ENCODE assay signal across 2 cellular contexts in the genomic region with DNA sequence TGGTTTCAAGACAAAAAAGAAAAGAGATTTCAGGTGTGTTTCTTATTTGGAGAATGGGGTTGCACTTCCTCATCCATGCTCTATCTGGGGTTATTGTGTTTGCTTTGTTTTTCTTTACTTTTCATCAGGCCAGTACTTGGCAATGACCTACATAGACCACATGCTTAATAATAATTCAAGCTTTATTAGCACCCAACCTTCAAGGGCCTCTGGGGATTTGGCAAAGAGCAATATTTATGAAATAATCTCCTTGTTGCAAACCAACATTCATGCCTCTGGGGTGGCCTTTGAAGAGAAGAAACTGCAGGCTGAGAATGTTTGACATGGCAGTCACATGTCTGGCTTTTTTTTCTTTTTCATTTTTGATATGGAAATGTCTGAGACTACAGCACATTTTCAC.
A peak's percentile ranks its signal among the peaks of the same experiment; 100 is the strongest.
TF ChIP-seq lines count a peak whose summit lies in the region.

No MANE protein-coding gene starts in this region.

TF ChIP-seq in GM12891, 5 proteins besides CTCF, POLR2A, EP300 and RAD21 (continued from another document):
- TF ChIP-seq POU2F2 (IDR thresholded peaks at IDR 0.05; ENCODE audit: low read depth, low read length): no peak

TF ChIP-seq in GM12878, 131 proteins besides CTCF, POLR2A, EP300 and RAD21 (continued from another document):
- TF ChIP-seq NFYA (IDR thresholded peaks at IDR 0.05; ENCODE audit: borderline replicate concordance, low read depth, low read length): no peak
- TF ChIP-seq, protein P1, sequence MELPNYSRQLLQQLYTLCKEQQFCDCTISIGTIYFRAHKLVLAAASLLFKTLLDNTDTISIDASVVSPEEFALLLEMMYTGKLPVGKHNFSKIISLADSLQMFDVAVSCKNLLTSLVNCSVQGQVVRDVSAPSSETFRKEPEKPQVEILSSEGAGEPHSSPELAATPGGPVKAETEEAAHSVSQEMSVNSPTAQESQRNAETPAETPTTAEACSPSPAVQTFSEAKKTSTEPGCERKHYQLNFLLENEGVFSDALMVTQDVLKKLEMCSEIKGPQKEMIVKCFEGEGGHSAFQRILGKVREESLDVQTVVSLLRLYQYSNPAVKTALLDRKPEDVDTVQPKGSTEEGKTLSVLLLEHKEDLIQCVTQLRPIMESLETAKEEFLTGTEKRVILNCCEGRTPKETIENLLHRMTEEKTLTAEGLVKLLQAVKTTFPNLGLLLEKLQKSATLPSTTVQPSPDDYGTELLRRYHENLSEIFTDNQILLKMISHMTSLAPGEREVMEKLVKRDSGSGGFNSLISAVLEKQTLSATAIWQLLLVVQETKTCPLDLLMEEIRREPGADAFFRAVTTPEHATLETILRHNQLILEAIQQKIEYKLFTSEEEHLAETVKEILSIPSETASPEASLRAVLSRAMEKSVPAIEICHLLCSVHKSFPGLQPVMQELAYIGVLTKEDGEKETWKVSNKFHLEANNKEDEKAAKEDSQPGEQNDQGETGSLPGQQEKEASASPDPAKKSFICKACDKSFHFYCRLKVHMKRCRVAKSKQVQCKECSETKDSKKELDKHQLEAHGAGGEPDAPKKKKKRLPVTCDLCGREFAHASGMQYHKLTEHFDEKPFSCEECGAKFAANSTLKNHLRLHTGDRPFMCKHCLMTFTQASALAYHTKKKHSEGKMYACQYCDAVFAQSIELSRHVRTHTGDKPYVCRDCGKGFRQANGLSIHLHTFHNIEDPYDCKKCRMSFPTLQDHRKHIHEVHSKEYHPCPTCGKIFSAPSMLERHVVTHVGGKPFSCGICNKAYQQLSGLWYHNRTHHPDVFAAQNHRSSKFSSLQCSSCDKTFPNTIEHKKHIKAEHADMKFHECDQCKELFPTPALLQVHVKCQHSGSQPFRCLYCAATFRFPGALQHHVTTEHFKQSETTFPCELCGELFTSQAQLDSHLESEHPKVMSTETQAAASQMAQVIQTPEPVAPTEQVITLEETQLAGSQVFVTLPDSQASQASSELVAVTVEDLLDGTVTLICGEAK (IDR thresholded peaks at IDR 0.05; ENCODE audit: borderline replicate concordance): peak; percentile 73; the same call in 1 of the 2 replicates
- TF ChIP-seq, protein P2, sequence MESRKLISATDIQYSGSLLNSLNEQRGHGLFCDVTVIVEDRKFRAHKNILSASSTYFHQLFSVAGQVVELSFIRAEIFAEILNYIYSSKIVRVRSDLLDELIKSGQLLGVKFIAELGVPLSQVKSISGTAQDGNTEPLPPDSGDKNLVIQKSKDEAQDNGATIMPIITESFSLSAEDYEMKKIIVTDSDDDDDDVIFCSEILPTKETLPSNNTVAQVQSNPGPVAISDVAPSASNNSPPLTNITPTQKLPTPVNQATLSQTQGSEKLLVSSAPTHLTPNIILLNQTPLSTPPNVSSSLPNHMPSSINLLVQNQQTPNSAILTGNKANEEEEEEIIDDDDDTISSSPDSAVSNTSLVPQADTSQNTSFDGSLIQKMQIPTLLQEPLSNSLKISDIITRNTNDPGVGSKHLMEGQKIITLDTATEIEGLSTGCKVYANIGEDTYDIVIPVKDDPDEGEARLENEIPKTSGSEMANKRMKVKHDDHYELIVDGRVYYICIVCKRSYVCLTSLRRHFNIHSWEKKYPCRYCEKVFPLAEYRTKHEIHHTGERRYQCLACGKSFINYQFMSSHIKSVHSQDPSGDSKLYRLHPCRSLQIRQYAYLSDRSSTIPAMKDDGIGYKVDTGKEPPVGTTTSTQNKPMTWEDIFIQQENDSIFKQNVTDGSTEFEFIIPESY (IDR thresholded peaks at IDR 0.05): no peak
- no peak for TF ChIP-seq NR2F1 (conservative IDR thresholded peaks at IDR 0.05)
- no peak for TF ChIP-seq BCL11A (IDR thresholded peaks at IDR 0.05; ENCODE audit: low read depth, low read length)
- peak; percentile 53 for TF ChIP-seq MEF2B (IDR thresholded peaks at IDR 0.05; ENCODE audit: partially characterized antibody, poor library complexity, severe bottlenecking)
- TF ChIP-seq RBBP5 (conservative IDR thresholded peaks at IDR 0.05): no peak
- no peak for TF ChIP-seq YBX1 (IDR thresholded peaks at IDR 0.05)
- TF ChIP-seq DPF2 (IDR thresholded peaks at IDR 0.05): no peak
- TF ChIP-seq, protein P3, sequence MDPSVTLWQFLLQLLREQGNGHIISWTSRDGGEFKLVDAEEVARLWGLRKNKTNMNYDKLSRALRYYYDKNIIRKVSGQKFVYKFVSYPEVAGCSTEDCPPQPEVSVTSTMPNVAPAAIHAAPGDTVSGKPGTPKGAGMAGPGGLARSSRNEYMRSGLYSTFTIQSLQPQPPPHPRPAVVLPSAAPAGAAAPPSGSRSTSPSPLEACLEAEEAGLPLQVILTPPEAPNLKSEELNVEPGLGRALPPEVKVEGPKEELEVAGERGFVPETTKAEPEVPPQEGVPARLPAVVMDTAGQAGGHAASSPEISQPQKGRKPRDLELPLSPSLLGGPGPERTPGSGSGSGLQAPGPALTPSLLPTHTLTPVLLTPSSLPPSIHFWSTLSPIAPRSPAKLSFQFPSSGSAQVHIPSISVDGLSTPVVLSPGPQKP (IDR thresholded peaks at IDR 0.05; ENCODE audit: low read depth, low read length): no peak
- TF ChIP-seq TCF3 (IDR thresholded peaks at IDR 0.05; ENCODE audit: borderline replicate concordance, insufficient read depth, low read depth, low read length): no peak
- TF ChIP-seq TBL1XR1 (IDR thresholded peaks at IDR 0.05; ENCODE audit: low read depth, low read length): no peak
- TF ChIP-seq, protein P4, sequence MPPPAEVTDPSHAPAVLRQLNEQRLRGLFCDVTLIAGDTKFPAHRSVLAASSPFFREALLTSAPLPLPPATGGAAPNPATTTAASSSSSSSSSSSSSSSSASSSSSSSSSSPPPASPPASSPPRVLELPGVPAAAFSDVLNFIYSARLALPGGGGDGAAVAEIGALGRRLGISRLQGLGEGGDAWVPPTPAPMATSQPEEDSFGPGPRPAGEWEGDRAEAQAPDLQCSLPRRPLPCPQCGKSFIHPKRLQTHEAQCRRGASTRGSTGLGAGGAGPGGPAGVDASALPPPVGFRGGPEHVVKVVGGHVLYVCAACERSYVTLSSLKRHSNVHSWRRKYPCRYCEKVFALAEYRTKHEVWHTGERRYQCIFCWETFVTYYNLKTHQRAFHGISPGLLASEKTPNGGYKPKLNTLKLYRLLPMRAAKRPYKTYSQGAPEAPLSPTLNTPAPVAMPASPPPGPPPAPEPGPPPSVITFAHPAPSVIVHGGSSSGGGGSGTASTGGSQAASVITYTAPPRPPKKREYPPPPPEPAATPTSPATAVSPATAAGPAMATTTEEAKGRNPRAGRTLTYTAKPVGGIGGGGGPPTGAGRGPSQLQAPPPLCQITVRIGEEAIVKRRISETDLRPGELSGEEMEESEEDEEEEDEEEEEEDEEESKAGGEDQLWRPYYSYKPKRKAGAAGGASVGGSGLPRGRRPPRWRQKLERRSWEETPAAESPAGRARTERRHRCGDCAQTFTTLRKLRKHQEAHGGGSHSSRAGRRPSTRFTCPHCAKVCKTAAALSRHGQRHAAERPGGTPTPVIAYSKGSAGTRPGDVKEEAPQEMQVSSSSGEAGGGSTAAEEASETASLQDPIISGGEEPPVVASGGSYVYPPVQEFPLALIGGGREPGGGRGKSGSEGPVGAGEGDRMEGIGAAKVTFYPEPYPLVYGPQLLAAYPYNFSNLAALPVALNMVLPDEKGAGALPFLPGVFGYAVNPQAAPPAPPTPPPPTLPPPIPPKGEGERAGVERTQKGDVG (CRISPR knock-in tag; IDR thresholded peaks at IDR 0.05): no peak
- TF ChIP-seq RAD51 (IDR thresholded peaks at IDR 0.05): 0 out of 2 replicates have a peak, but pooled peaks have one; percentile 34
- TF ChIP-seq PML (IDR thresholded peaks at IDR 0.05; ENCODE audit: low read length): no peak
- TF ChIP-seq RCOR1 (conservative IDR thresholded peaks at IDR 0.05; ENCODE audit: low read depth, low read length): no peak
- TF ChIP-seq ZNF217 (IDR thresholded peaks at IDR 0.05): no peak
- TF ChIP-seq TCF12 (IDR thresholded peaks at IDR 0.05; ENCODE audit: low read depth, low read length): no peak
- TF ChIP-seq FOS (IDR thresholded peaks at IDR 0.05; ENCODE audit: borderline replicate concordance, extremely low read depth, insufficient read length): no peak
TF ChIP-seq in GM12878: peak in this region for 3.
